Comparison of ENCODE assay signal across 8 cellular contexts in the genomic region with DNA sequence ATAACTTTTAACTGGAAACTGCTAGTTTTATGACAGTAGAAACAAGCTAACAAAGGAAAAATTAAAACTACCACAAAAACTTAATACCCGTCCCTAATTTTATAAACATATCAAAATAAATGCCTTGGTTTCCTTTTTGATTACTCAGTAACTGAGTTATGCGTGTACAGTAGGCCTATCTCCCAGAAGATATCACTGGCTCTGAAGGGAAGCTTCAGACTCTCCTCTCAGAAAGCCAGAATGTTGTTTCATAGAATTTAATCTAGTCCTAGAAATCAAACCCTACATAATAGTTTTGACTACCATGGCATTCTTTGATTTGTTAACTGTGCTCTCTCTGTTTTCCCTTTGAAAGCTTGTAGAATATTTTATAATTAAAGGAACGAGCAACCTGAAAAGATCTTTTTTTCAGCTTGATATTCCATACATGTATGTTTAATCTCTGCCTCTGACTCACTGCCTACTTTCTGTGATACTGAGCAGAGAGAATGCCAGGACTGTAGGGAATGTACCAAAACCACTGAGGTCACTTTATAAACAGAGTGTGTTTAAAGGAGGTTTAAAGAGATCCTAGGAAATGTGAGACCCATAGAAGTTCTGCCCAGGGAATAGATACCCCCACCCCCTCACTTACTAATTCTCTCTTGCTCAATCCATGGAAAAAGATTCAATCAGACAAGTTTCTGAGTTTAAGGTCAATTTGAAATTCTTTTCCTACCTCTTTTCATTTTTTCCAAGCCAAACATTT.
DNase-seq lines count a peak whose midpoint lies in the region; ATAC-seq, FAIRE-seq and TF ChIP-seq lines count a peak whose summit lies in the region.
"Had no signal": no experiment of that assay in that cellular context is flagged by ENCODE, and none has a peak within 500 bp of the region (broad histone marks: within the 10 kb centered on the region; RNA-seq: fewer than 3 reads in every experiment).

No MANE protein-coding gene starts in this region.

- POLR2A ChIA-PET in OCI-LY7 (lab: Charles Lee): no interaction called here

- H3K27me3 ChIP-seq in HUES64 (ENCODE audit: insufficient read depth, low read length) (no peaks in the 10 kb centered on the region), right lobe of liver (no peaks in the 10 kb centered on the region)

- intact Hi-C loops in right lobe of liver (cut with DNase I): no loop called here
- intact Hi-C loops in OCI-LY7 (cut with micrococcal nuclease; ENCODE audit: unreplicated experiment): no loop called here

- TF ChIP-seq CTCF in right lobe of liver (IDR thresholded peaks at IDR 0.05) (no peak), OCI-LY7 (conservative IDR thresholded peaks at IDR 0.05; ENCODE audit: low read length) (no peak)

- H2AFZ ChIP-seq in OCI-LY7 (ENCODE audit: low read length): no peak overlapping the region

- CTCF ChIA-PET in OCI-LY7 (lab: Charles Lee; ENCODE audit: unreplicated experiment): no interaction called here

- H3K4me3 ChIP-seq in HUES64 (ENCODE audit: low read length) (no peak overlapping the region), right lobe of liver (no peak overlapping the region), OCI-LY7 (ENCODE audit: low read depth, low read length, poor library complexity, severe bottlenecking) (no peak overlapping the region)

- no peaks in the 10 kb centered on the region for H3K9me2 ChIP-seq in OCI-LY7 (ENCODE audit: insufficient read depth, low read length)

- H3K4me1 ChIP-seq in HUES64 (ENCODE audit: insufficient read depth, low read length) (peaks cover 40% of the 10 kb centered on the region), right lobe of liver (no peaks in the 10 kb centered on the region), OCI-LY7 (ENCODE audit: insufficient read depth, low read length, poor library complexity, severe bottlenecking) (no peaks in the 10 kb centered on the region)

- 92% methylated on average over 2 of the region's 3 CpGs for WGBS in HUES64
- 40% methylated on average over 3 of the region's 3 CpGs for WGBS in right lobe of liver (ENCODE audit: insufficient coverage, low coverage, low lambda C conversion rate, missing lambda C conversion rate)

- no peak for TF ChIP-seq POLR2A in right lobe of liver (IDR thresholded peaks at IDR 0.05)

- H3K9me3 ChIP-seq in HUES64 (ENCODE audit: insufficient read depth, low read depth, low read length) (no peaks in the 10 kb centered on the region), right lobe of liver (no peaks in the 10 kb centered on the region), OCI-LY7 (ENCODE audit: low read length) (no peaks in the 10 kb centered on the region)

- H3K9ac ChIP-seq in HUES64 (ENCODE audit: low read depth, low read length): peak overlapping the region; percentile 33; the same call in 1 of the 2 replicates

- H3K27ac ChIP-seq in HUES64 (ENCODE audit: low read depth, low read length) (peak overlapping the region; percentile 39; the same call in 1 of the 2 replicates), right lobe of liver (no peak overlapping the region), OCI-LY7 (ENCODE audit: low read depth, low read length, poor library complexity, severe bottlenecking) (no peak overlapping the region)

- H3K36me3 ChIP-seq in HUES64 (ENCODE audit: insufficient read depth, low read length) (no peaks in the 10 kb centered on the region), right lobe of liver (no peaks in the 10 kb centered on the region), OCI-LY7 (ENCODE audit: insufficient read depth, low read length) (no peaks in the 10 kb centered on the region)

- no peak for FAIRE-seq in urothelium cell line (lab: Jason Lieb, UNC)

- H3K79me2 ChIP-seq in OCI-LY7 (ENCODE audit: insufficient read depth, low read depth, low read length): no peaks in the 10 kb centered on the region

- ATAC-seq in right lobe of liver: peak; percentile 22 to 73 (median 48)
- no peak for ATAC-seq in HG02870 (IDR thresholded peaks at IDR 0.05; ENCODE audit: unreplicated experiment)
- ATAC-seq in HG03378 (IDR thresholded peaks at IDR 0.05; ENCODE audit: unreplicated experiment): no peak

- DNase-seq in dermis microvascular lymphatic vessel endothelial cell (ENCODE audit: low read depth in 2 of 2) (peak; percentile 72 to 90), right lobe of liver (no peak), urothelium cell line (ENCODE audit: low spot score) (peak; percentile 59), OCI-LY7 (ENCODE audit: low spot score) (no peak)
- DNase-seq: occipital lobe had no signal

- no peaks in the 10 kb centered on the region for H4K20me1 ChIP-seq in OCI-LY7 (ENCODE audit: insufficient read depth, low read length)

- no peak overlapping the region for H3K4me2 ChIP-seq in OCI-LY7 (ENCODE audit: low read length)

- no TSS peak for BruUV-seq in OCI-LY7 (replicated peaks; lab: Mats Ljungman, UMichigan)

Comparison
In these comparisons a context has a peak if more than half of its experiments do, and no peak if none do; other contexts are left out.
1. DNase-seq: peak in dermis microvascular lymphatic vessel endothelial cell (2 of 2) and urothelium cell line (single experiment); none in right lobe of liver (0 of 3) and OCI-LY7 (single experiment).
2. ATAC-seq: peak in right lobe of liver (4 of 4); none in HG02870 (single experiment) and HG03378 (single experiment).